In the genomic region with DNA sequence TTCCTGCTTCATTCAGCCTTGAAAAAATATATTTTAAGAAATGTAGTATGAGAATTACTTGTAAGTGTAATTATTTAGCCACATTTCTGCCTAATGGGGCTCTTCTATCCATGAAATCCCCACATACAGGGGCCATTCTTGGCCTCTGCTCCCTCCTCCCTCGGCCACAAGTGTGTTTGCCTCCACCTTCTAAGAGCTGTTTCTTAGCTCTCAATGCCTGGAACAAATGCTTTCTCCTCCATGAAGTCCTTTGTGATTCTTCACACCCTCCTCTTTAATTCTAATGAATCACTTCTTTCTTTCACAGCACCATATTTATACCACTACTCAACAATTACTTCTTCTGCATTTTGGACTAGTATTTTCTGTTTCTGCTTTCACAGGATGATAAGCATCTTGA, we compare ENCODE assay signal across 1 cellular context.
TF ChIP-seq lines count a peak whose summit lies in the region.

No MANE protein-coding gene starts in this region.

TF ChIP-seq in H1, 55 proteins besides CTCF, POLR2A, EP300 and RAD21 (continued from another document):
- no peak for TF ChIP-seq GTF2F1 (IDR thresholded peaks at IDR 0.05; ENCODE audit: borderline replicate concordance, low read depth, low read length)
- TF ChIP-seq SRF (IDR thresholded peaks at IDR 0.05; ENCODE audit: low read depth, low read length) = no peak
- TF ChIP-seq SP4 (IDR thresholded peaks at IDR 0.05; ENCODE audit: low read length) = no peak
- no peak for TF ChIP-seq CREB1 (IDR thresholded peaks at IDR 0.05)
- TF ChIP-seq BRCA1 (IDR thresholded peaks at IDR 0.05; ENCODE audit: low read depth, low read length) = no peak
TF ChIP-seq in H1: peak in this region for 0.
